Comparison of ENCODE assay signal across 1 cellular context in genomic region chr11:46335858-46336600, GRCh38.
TF ChIP-seq lines count a peak whose summit lies in the region.

No MANE protein-coding gene starts in this region.

TF ChIP-seq in GM23338, 12 proteins besides CTCF, POLR2A, EP300 and RAD21 (continued from another document):
- no peak for TF ChIP-seq ZNF462 (CRISPR knock-in tag; IDR thresholded peaks at IDR 0.05)
